12 cellular contexts compared by ENCODE assay signal in the genomic region with DNA sequence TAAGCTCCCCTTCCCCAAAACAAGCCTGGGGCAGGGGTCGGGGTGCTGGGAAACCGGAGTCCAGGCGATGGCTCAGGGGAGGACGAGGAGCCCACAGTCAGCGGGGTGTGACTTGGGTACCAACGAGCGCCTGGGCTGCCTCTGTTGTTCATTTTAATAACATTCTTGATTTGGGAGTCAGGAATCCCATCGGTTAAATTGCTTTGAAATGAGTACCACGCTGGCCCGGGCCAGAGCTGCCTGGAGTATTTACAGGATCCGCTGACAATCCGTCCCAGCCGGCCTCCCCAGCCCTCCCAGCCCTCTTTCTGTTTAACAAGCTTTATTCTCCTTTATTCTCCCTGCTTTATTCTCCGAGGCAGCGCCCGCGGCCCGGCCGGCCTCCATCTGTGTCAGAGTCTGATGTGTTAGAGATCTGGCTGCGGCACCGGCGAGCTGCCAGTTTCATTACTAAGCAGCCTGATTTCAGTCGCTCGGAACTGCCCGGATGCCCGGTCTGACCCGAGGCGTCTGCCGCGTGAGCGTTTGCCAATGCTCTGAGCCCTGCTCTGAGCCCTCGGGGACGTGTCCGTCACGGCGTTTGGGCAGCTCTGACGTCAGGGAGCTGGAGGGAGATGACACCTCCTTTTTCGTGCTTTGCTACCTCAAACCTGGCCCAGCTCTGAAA. TPM values are rescaled to one million over a fixed set of nuclear protein-coding genes. Genes with fewer than 3 reads are reported as not detected.
DNase-seq lines count a peak whose midpoint lies in the region; ATAC-seq and TF ChIP-seq lines count a peak whose summit lies in the region.
"Had no signal": no experiment of that assay in that cellular context is flagged by ENCODE, and none has a peak within 500 bp of the region (broad histone marks: within the 10 kb centered on the region; RNA-seq: fewer than 3 reads in every experiment).

No MANE protein-coding gene starts in this region.

- peak overlapping the region in 3 of 5 experiments; percentile 62 to 66 (median 64) for H3K4me3 Mint-ChIP-seq in brain
- H3K4me3 Mint-ChIP-seq: memory B cell had no signal

- H3K36me3 ChIP-seq in kidney epithelial cell (ENCODE audit: control insufficient read depth, insufficient read depth, low read length) (no peaks in the 10 kb centered on the region), thoracic aorta (no peaks in the 10 kb centered on the region), Peyer's patch (no peaks in the 10 kb centered on the region)
- H3K36me3 ChIP-seq: adrenal gland had no signal

- DNase-seq in NCI-H82 (lab: John Stamatoyannopoulos, UW), result peak; percentile 32
- no peak for DNase-seq in NCI-H82 treated with DMSO at 0.1 percent for 48 hours (lab: John Stamatoyannopoulos, UW; ENCODE audit: unreplicated experiment)
- peak; percentile 75 for DNase-seq in kidney epithelial cell (ENCODE audit: low read depth)
- DNase-seq in thoracic aorta (ENCODE audit: low spot score), result peak; percentile 31
- no peak for DNase-seq in Peyer's patch
- DNase-seq in NCI-H446 treated with DMSO at 0.1 percent for 48 hours (lab: John Stamatoyannopoulos, UW), result no peak
- DNase-seq: 8988T, NCI-H146 had no signal

- H3K4me1 Mint-ChIP-seq in brain, result peaks cover 30% of the 10 kb centered on the region
- H3K4me1 Mint-ChIP-seq: memory B cell had no signal

- H3K4me3 ChIP-seq in kidney epithelial cell (ENCODE audit: low read depth, low read length), result no peak overlapping the region
- peak overlapping the region; percentile 42 for H3K4me3 ChIP-seq in thoracic aorta
- H3K4me3 ChIP-seq in Peyer's patch, result no peak overlapping the region
- H3K4me3 ChIP-seq: adrenal gland had no signal

- peak overlapping the region; percentile 25 to 98 (median 86) for H3K27ac Mint-ChIP-seq in brain
- H3K27ac Mint-ChIP-seq: memory B cell had no signal

- peaks cover 0 to 6% of the 10 kb centered on the region in 2 donors for H3K4me1 ChIP-seq in thoracic aorta (ENCODE audit: control insufficient read depth in 1 of 2, low read depth in 2 of 2)
- H3K4me1 ChIP-seq in Peyer's patch, result no peaks in the 10 kb centered on the region
- H3K4me1 ChIP-seq: adrenal gland had no signal

- peaks cover 6% of the 10 kb centered on the region for H3K27me3 ChIP-seq in kidney epithelial cell (ENCODE audit: control insufficient read depth, insufficient read depth, low read length)
- H3K27me3 ChIP-seq in thoracic aorta (replicated peaks; ENCODE audit: insufficient read depth), result no peaks in the 10 kb centered on the region
- no peaks in the 10 kb centered on the region for H3K27me3 ChIP-seq in Peyer's patch
- H3K27me3 ChIP-seq: adrenal gland had no signal

- H3K27ac ChIP-seq in thoracic aorta, result no peak overlapping the region
- no peak overlapping the region for H3K27ac ChIP-seq in Peyer's patch
- H3K27ac ChIP-seq: adrenal gland had no signal

- peaks cover 3% of the 10 kb centered on the region for H3K27me3 Mint-ChIP-seq in brain

- peak; percentile 55 for ATAC-seq in thoracic aorta (ENCODE audit: insufficient number of reproducible peaks, low FRiP score, low read depth)
- no peak for ATAC-seq in GM18909 (IDR thresholded peaks at IDR 0.05; ENCODE audit: poor library complexity, unreplicated experiment)

- H3K9me3 ChIP-seq in thoracic aorta, result no peaks in the 10 kb centered on the region
- H3K9me3 ChIP-seq in Peyer's patch, result no peaks in the 10 kb centered on the region
- H3K9me3 ChIP-seq: adrenal gland had no signal

- H3K36me3 Mint-ChIP-seq in brain, result no peaks in the 10 kb centered on the region
- H3K36me3 Mint-ChIP-seq: memory B cell had no signal

- no peak for TF ChIP-seq POLR2A in Peyer's patch (IDR thresholded peaks at IDR 0.05)

- no peak for TF ChIP-seq CTCF in brain (conservative IDR thresholded peaks at IDR 0.05)
- no peak for TF ChIP-seq CTCF in kidney epithelial cell (IDR thresholded peaks at IDR 0.05; ENCODE audit: insufficient read depth, low read length, poor library complexity, severe bottlenecking)
- TF ChIP-seq CTCF in thoracic aorta (IDR thresholded peaks at IDR 0.05), result no peak
- no peak for TF ChIP-seq CTCF in Peyer's patch (IDR thresholded peaks at IDR 0.05)

- H3K9me3 Mint-ChIP-seq in brain, result peaks cover 0 to 3% (median 0%) of the 10 kb centered on the region in 5 experiments
- H3K9me3 Mint-ChIP-seq: memory B cell had no signal

RNA-seq across cellular contexts. Expression of a gene that starts 16.5 kb away (rescaled TPM):
- not detected for polyA plus RNA-seq in brain (ENCODE audit: insufficient read depth, low read depth, low replicate concordance)
- total RNA-seq in kidney epithelial cell (not detected in 2 replicates), thoracic aorta (not detected), Peyer's patch (not detected)
- total RNA-seq: adrenal gland had no signal
- polyA plus RNA-seq: adrenal gland had no signal

RNA-seq across cellular contexts. Expression of a gene that starts 26.0 kb away (rescaled TPM):
- 0.78 TPM for polyA plus RNA-seq in brain (ENCODE audit: insufficient read depth, low read depth, low replicate concordance)
- total RNA-seq in kidney epithelial cell (2.3 and 2.6 TPM in 2 replicates), thoracic aorta (not detected), Peyer's patch (1 to 10 TPM in 1 of 4 donors, not detected in 3; 3.3 TPM)

Comparison
In these comparisons a context has a peak if more than half of its experiments do, and no peak if none do; other contexts are left out.
1. DNase-seq: peak in NCI-H82 (single experiment), kidney epithelial cell (single experiment) and thoracic aorta (single experiment); none in NCI-H82 treated with DMSO at 0.1 percent for 48 hours (single experiment), Peyer's patch (0 of 3) and NCI-H446 treated with DMSO at 0.1 percent for 48 hours (single experiment).